In genomic region chr2:43224131-43224570, GRCh38 we compare ENCODE assay signal across 8 cellular contexts. TPM values are rescaled to one million over a fixed set of nuclear protein-coding genes. Genes with fewer than 3 reads are reported as not detected.
DNase-seq lines count a peak whose midpoint lies in the region; ATAC-seq, FAIRE-seq and TF ChIP-seq lines count a peak whose summit lies in the region.

No MANE protein-coding gene starts in this region.

- no peak for DNase-seq in GM19239 (ENCODE audit: insufficient read length, low spot score)
- DNase-seq in SJSA1 (ENCODE audit: low read depth in 1 of 2, low spot score in 2 of 2), result peak; percentile 75 to 77
- peak; percentile 81 to 87 for DNase-seq in cardiac muscle cell (ENCODE audit: low read depth in 1 of 2, low spot score in 1 of 2)
- peak; percentile 33 to 94 (median 57) for DNase-seq in posterior cingulate gyrus
- peak in 1 of 2 donors; percentile 64 for DNase-seq in upper lobe of left lung

- H3K27me3 Mint-ChIP-seq in activated naive CD4-positive, alpha-beta T cell treated with anti-CD3 and anti-CD28 coated beads, Interleukin-2, amount 50 U/mL, for 24 hours, result no peaks in the 10 kb centered on the region

- peak in 2 of 4 donors; percentile 29 to 32 for TF ChIP-seq POLR2A in upper lobe of left lung (IDR thresholded peaks at IDR 0.05)

- H3K4me1 ChIP-seq in SJSA1 (replicated peaks), result peaks cover 74% of the 10 kb centered on the region
- H3K4me1 ChIP-seq in cardiac muscle cell (ENCODE audit: low read depth), result peaks cover 59% of the 10 kb centered on the region
- peaks cover 46 to 72% (median 58%) of the 10 kb centered on the region in 4 donors for H3K4me1 ChIP-seq in upper lobe of left lung

- no peaks in the 10 kb centered on the region for H3K9me3 ChIP-seq in SJSA1 (replicated peaks)
- H3K9me3 ChIP-seq in cardiac muscle cell (ENCODE audit: low read depth), result no peaks in the 10 kb centered on the region
- H3K9me3 ChIP-seq in upper lobe of left lung, result no peaks in the 10 kb centered on the region

- H3K27me3 ChIP-seq in SJSA1 (replicated peaks) (no peaks in the 10 kb centered on the region), cardiac muscle cell (no peaks in the 10 kb centered on the region), upper lobe of left lung (peaks cover 0 to 3% (median 0%) of the 10 kb centered on the region in 4 donors)

- H3K27ac ChIP-seq in SJSA1 (0 out of 2 replicates have a peak overlapping the region, but pooled peaks have one; percentile 15), cardiac muscle cell (peak overlapping the region; percentile 94), upper lobe of left lung (peak overlapping the region; percentile 99 to 100 (median 99))

- ATAC-seq in upper lobe of left lung (ENCODE audit: low FRiP score in 2 of 2), result no peak
- ATAC-seq in GM18861 (IDR thresholded peaks at IDR 0.05; ENCODE audit: unreplicated experiment), result no peak
- ATAC-seq in GM21723 (IDR thresholded peaks at IDR 0.05; ENCODE audit: unreplicated experiment), result no peak

- peak; percentile 57 for FAIRE-seq in GM19239 (lab: Jason Lieb, UNC)

- 0 to 1% methylated on average over 12 to 26 of the region's 41 CpGs for WGBS in upper lobe of left lung, 2 donors

- peaks cover 11% of the 10 kb centered on the region for H3K36me3 Mint-ChIP-seq in activated naive CD4-positive, alpha-beta T cell treated with anti-CD3 and anti-CD28 coated beads, Interleukin-2, amount 50 U/mL, for 24 hours

- H3K27ac Mint-ChIP-seq in activated naive CD4-positive, alpha-beta T cell treated with anti-CD3 and anti-CD28 coated beads, Interleukin-2, amount 50 U/mL, for 24 hours, result peak overlapping the region; percentile 100

- H3K36me3 ChIP-seq in SJSA1, result peaks cover 47% of the 10 kb centered on the region
- peaks cover 11% of the 10 kb centered on the region for H3K36me3 ChIP-seq in cardiac muscle cell
- H3K36me3 ChIP-seq in upper lobe of left lung, result peaks cover 6 to 32% (median 16%) of the 10 kb centered on the region in 4 donors

- TF ChIP-seq CTCF in cardiac muscle cell (IDR thresholded peaks at IDR 0.05; ENCODE audit: low read depth, low read length) (peak; percentile 45), upper lobe of left lung (IDR thresholded peaks at IDR 0.05) (peak in 5 of 6 experiments; percentile 10 to 36 (median 22))

- H3K9me3 Mint-ChIP-seq in activated naive CD4-positive, alpha-beta T cell treated with anti-CD3 and anti-CD28 coated beads, Interleukin-2, amount 50 U/mL, for 24 hours, result no peaks in the 10 kb centered on the region

- TF ChIP-seq EP300 in upper lobe of left lung (IDR thresholded peaks at IDR 0.05), result no peak

- peak overlapping the region; percentile 81 for H3K4me3 ChIP-seq in SJSA1
- peak overlapping the region; percentile 84 for H3K4me3 ChIP-seq in cardiac muscle cell
- peak overlapping the region; percentile 72 to 85 (median 82) for H3K4me3 ChIP-seq in upper lobe of left lung

- intact Hi-C loops in posterior cingulate gyrus (cut with DNase I), result loop anchor here (1.0 kb wide), 1 partner anchor 124 kb away; no protein-coding TSS in a partner anchor

- H3K4me1 Mint-ChIP-seq in activated naive CD4-positive, alpha-beta T cell treated with anti-CD3 and anti-CD28 coated beads, Interleukin-2, amount 50 U/mL, for 24 hours, result peaks cover 57% of the 10 kb centered on the region

- H3K4me3 Mint-ChIP-seq in activated naive CD4-positive, alpha-beta T cell treated with anti-CD3 and anti-CD28 coated beads, Interleukin-2, amount 50 U/mL, for 24 hours, result peak overlapping the region; percentile 95

RNA-seq across cellular contexts. Expression of gene ZFP36L2, which starts 2.3 kb away (rescaled TPM):
- total RNA-seq in SJSA1 (2014; rRNA removed; shearing (Covaris generic)), result 1.9 and 4.0 TPM in 2 replicates
- total RNA-seq in cardiac muscle cell (20.3 and 27.6 TPM in 2 replicates), upper lobe of left lung (100 to 1,000 TPM in 4 of 6 donors, 10 to 100 TPM in 2; 65.4 to 180 (median 127) TPM)
- 73.9 and 88.4 TPM in 2 replicates for polyA plus RNA-seq in cardiac muscle cell

Comparison
In these comparisons a context has a peak if more than half of its experiments do, and no peak if none do; other contexts are left out.
1. H3K27ac ChIP-seq: peak in every context shown above with its lines; median percentile 99 in upper lobe of left lung; 94 in cardiac muscle cell; 15 in SJSA1.